ENCODE assay signal across 15 cellular contexts in the genomic region with DNA sequence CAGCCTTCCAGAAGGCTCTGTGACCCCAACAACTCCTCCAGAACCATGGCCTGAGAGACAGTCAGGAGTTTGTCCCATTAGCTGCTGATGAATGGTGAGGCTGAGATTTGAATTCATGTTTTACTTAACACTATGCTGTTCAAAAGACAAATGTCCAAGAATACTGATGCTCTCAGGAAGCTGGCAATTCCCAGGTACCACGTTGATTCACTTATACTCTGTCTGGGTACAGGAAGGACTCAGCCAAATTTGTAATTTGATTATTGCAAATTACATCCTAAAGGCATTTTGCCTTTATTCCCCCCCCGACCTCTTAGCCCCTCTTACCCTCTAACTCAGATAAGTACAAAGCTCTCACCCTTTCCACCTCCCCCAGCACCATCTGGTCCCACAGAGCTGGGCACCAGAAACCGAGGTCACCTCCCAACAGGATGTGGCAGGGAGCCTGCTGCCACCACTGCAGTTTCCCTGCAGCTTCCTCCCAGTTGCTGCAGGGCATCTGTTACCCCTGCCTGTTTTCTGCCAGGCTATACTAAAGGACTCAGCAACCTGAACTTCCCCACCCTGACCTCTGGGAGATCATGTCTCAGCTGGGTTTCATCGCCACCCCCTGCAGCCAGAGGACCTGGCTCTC. TPM values are rescaled to one million over a fixed set of nuclear protein-coding genes. Genes with fewer than 3 reads are reported as not detected.
DNase-seq lines count a peak whose midpoint lies in the region; ATAC-seq, FAIRE-seq and TF ChIP-seq lines count a peak whose summit lies in the region.
"Had no signal": no experiment of that assay in that cellular context is flagged by ENCODE, and none has a peak within 500 bp of the region (broad histone marks: within the 10 kb centered on the region; RNA-seq: fewer than 3 reads in every experiment).

No MANE protein-coding gene starts in this region.

- TF ChIP-seq RAD21 in HepG2 (CRISPR knock-in tag; IDR thresholded peaks at IDR 0.05), result no peak

- FAIRE-seq in HepG2 (lab: Jason Lieb, UNC), result no peak

- no peaks in the 10 kb centered on the region for H3K9me3 Mint-ChIP-seq in activated CD4-positive, alpha-beta T cell treated with anti-CD3 and anti-CD28 coated beads for 36 hours (ENCODE audit: low read depth)

- H3K36me3 ChIP-seq in KMS-11 (ENCODE audit: insufficient read depth) (no peaks in the 10 kb centered on the region), HepG2 (replicated peaks in 1 of 2; ENCODE audit: control insufficient read depth in 1 of 2, insufficient read depth in 2 of 2, low read length in 2 of 2) (no peaks in the 10 kb centered on the region)

- H3K4me3 ChIP-seq in KMS-11 (IDR thresholded peaks at IDR 0.05; ENCODE audit: insufficient read depth, low read depth, low read length), result no peak overlapping the region
- H3K4me3 ChIP-seq in HepG2 (replicated peaks in 1 of 3; ENCODE audit: insufficient read depth in 1 of 3, low read depth in 2 of 3, low read length in 3 of 3), result no peak overlapping the region
- H3K4me3 ChIP-seq: coronary artery, esophagus muscularis mucosa, heart left ventricle, psoas muscle had no signal

- CTCF ChIA-PET in activated CD4-positive, alpha-beta T cell treated with anti-CD3 and anti-CD28 coated beads for 36 hours (lab: Charles Lee), result interaction anchor here (1.0 kb wide), 1 partner anchor 13 kb away, joined by 3 read pairs; no protein-coding TSS in a partner anchor
- CTCF ChIA-PET in HepG2 (lab: Yijun Ruan, JAX; ENCODE audit: low intra/inter-chr PET ratio, low total read pairs), result no interaction called here

- H3K9ac ChIP-seq in KMS-11 (no peak overlapping the region), HepG2 (ENCODE audit: insufficient read depth, low read depth, low read length) (no peak overlapping the region)

- TF ChIP-seq POLR2A in HepG2 (IDR thresholded peaks at IDR 0.05; ENCODE audit: insufficient read depth in 1 of 2, low read depth in 2 of 2, low read length in 2 of 2), result no peak

- no TSS peak for BruUV-seq in HepG2 (replicated peaks; lab: Mats Ljungman, UMichigan)

- H3K27ac ChIP-seq in KMS-11 (no peak overlapping the region; the same call in 1 of the 2 replicates), HepG2 (ENCODE audit: extremely low read length, insufficient read depth, low read length) (no peak overlapping the region)
- H3K27ac ChIP-seq: coronary artery, esophagus muscularis mucosa, heart left ventricle, psoas muscle had no signal

- H3K79me2 ChIP-seq in KMS-11 (ENCODE audit: insufficient read depth, low read depth), result no peaks in the 10 kb centered on the region
- no peaks in the 10 kb centered on the region for H3K79me2 ChIP-seq in HepG2 (ENCODE audit: insufficient read depth, low read length)

- H3K36me3 Mint-ChIP-seq in activated CD4-positive, alpha-beta T cell treated with anti-CD3 and anti-CD28 coated beads for 36 hours (ENCODE audit: low read depth), result peaks cover 1% of the 10 kb centered on the region

- no peak overlapping the region for H3K27ac Mint-ChIP-seq in activated CD4-positive, alpha-beta T cell treated with anti-CD3 and anti-CD28 coated beads for 36 hours
- H3K27ac Mint-ChIP-seq: type B pancreatic cell had no signal

- H3K4me1 Mint-ChIP-seq in activated CD4-positive, alpha-beta T cell treated with anti-CD3 and anti-CD28 coated beads for 36 hours, result peaks cover 16% of the 10 kb centered on the region

- ATAC-seq in activated CD4-positive, alpha-beta T cell treated with anti-CD3 and anti-CD28 coated beads for 36 hours, result peak; percentile 19
- peak; percentile 52 for ATAC-seq in SK-N-SH treated with all-trans-retinoic acid at 6 μM for 48 hours
- ATAC-seq in HepG2, result peak; percentile 37; the same call in 2 of the 3 replicates
- ATAC-seq in GM18870 (IDR thresholded peaks at IDR 0.05; ENCODE audit: unreplicated experiment), result no peak
- ATAC-seq: heart left ventricle had no signal

- intact Hi-C loops in activated CD4-positive, alpha-beta T cell treated with anti-CD3 and anti-CD28 coated beads for 36 hours (cut with DNase I, micrococcal nuclease), result no loop called here
- intact Hi-C loops in HepG2 (cut with micrococcal nuclease; ENCODE audit: unreplicated experiment), result no loop called here

- 10% methylated on average over 4 of the region's 4 CpGs for WGBS in HepG2 (ENCODE audit: low lambda C conversion rate)

- peak; percentile 15 for DNase-seq in activated CD4-positive, alpha-beta T cell treated with anti-CD3 and anti-CD28 coated beads for 36 hours
- DNase-seq in activated CD4-positive, alpha-beta T cell treated with anti-CD3 and anti-CD28 coated beads for 4 hours, result no peak
- DNase-seq in HepG2 (ENCODE audit: low spot score) (no peak), mucosa of gallbladder (ENCODE audit: low spot score) (no peak), islet precursor cell (no peak)
- DNase-seq: ACHN, amniotic stem cell, heart left ventricle, psoas muscle had no signal

- H4K20me1 ChIP-seq in KMS-11 (ENCODE audit: insufficient read depth) (no peaks in the 10 kb centered on the region), HepG2 (ENCODE audit: insufficient read depth, low read length) (no peaks in the 10 kb centered on the region)

- TF ChIP-seq EP300 in HepG2 (IDR thresholded peaks at IDR 0.05; ENCODE audit: low read depth in 2 of 2, low read length in 2 of 2), result no peak
- no peak for TF ChIP-seq EP300 in HepG2 (CRISPR knock-in tag; IDR thresholded peaks at IDR 0.05; ENCODE audit: borderline replicate concordance)

- H2AFZ ChIP-seq in KMS-11 (ENCODE audit: low read depth) (no peak overlapping the region), HepG2 (ENCODE audit: low read length) (no peak overlapping the region)

- H3K9me3 ChIP-seq in HepG2 (ENCODE audit: low read length), result no peaks in the 10 kb centered on the region
- H3K9me3 ChIP-seq: esophagus muscularis mucosa, psoas muscle had no signal

- in situ Hi-C loops in HepG2 (cut with HindIII; ENCODE audit: extremely low pct_ligation_motif_present, low pct_unique_long_range_greater_than_20kb), result no loop called here

- POLR2A ChIA-PET in activated CD4-positive, alpha-beta T cell treated with anti-CD3 and anti-CD28 coated beads for 36 hours (lab: Charles Lee), result interaction anchor here (0.6 kb wide), 1 partner anchor 63 kb away, joined by 3 read pairs; no protein-coding TSS in a partner anchor
- POLR2A ChIA-PET in HepG2 (lab: Yijun Ruan, JAX), result no interaction called here

- H3K4me3 Mint-ChIP-seq in activated CD4-positive, alpha-beta T cell treated with anti-CD3 and anti-CD28 coated beads for 36 hours, result no peak overlapping the region
- H3K4me3 Mint-ChIP-seq: type B pancreatic cell had no signal

- H3K4me1 ChIP-seq in KMS-11 (ENCODE audit: low read depth, poor library complexity, severe bottlenecking) (peaks cover 13% of the 10 kb centered on the region), HepG2 (ENCODE audit: insufficient read depth, low read length) (peaks cover 7% of the 10 kb centered on the region)
- H3K4me1 ChIP-seq: esophagus muscularis mucosa, psoas muscle had no signal

- H3K27me3 Mint-ChIP-seq in activated CD4-positive, alpha-beta T cell treated with anti-CD3 and anti-CD28 coated beads for 36 hours, result no peaks in the 10 kb centered on the region
- H3K27me3 Mint-ChIP-seq: type B pancreatic cell had no signal

- H3K4me2 ChIP-seq in KMS-11, result peak overlapping the region; percentile 21; the same call in 1 of the 2 replicates
- H3K4me2 ChIP-seq in HepG2 (ENCODE audit: low read depth, low read length), result no peak overlapping the region

- no peaks in the 10 kb centered on the region for H3K27me3 ChIP-seq in KMS-11 (ENCODE audit: insufficient read depth, low read depth)
- H3K27me3 ChIP-seq in HepG2 (ENCODE audit: control insufficient read depth in 1 of 2, insufficient read depth in 2 of 2, low read length in 2 of 2), result no peaks in the 10 kb centered on the region
- H3K27me3 ChIP-seq: esophagus muscularis mucosa, heart left ventricle had no signal

- TF ChIP-seq CTCF in KMS-11 (conservative IDR thresholded peaks at IDR 0.05; ENCODE audit: low read depth, low read length) (no peak), HepG2 (CRISPR knock-in tag; IDR thresholded peaks at IDR 0.05) (no peak)

RNA-seq across cellular contexts. Expression of gene EAF1, which starts 33.6 kb away (rescaled TPM):
- total RNA-seq in activated CD4-positive, alpha-beta T cell treated with anti-CD3 and anti-CD28 coated beads for 36 hours, result 10 to 100 TPM; 21.2 to 25.6 TPM
- total RNA-seq in HepG2 (2016; rRNA removed; fragmentation: Illumina TruSeq; extraction: Trizol), result 30.0 and 38.5 TPM in 2 replicates
- 2.7 and 2.8 TPM in 2 replicates for total RNA-seq in HepG2 (2016; cell fraction: cytosol; rRNA removed; fragmentation: Illumina TruSeq; extraction: Trizol; ENCODE audit: low read depth)
- total RNA-seq in HepG2 (2016; cell fraction: insoluble cytoplasmic fraction; rRNA removed; fragmentation: Illumina TruSeq; extraction: Trizol), result 30.9 and 39.2 TPM in 2 replicates
- 13.8 and 15.2 TPM in 2 replicates for total RNA-seq in HepG2 (2016; cell fraction: membrane; rRNA removed; fragmentation: Illumina TruSeq; extraction: Trizol)
- 15.8 and 18.3 TPM in 2 replicates for total RNA-seq in HepG2 (2016; cell fraction: nucleus; rRNA removed; fragmentation: Illumina TruSeq; extraction: Trizol)
- polyA plus RNA-seq in HepG2 (2011; rRNA removed), result 8.1 and 8.4 TPM in 2 replicates
- 7.9 and 8.6 TPM in 2 replicates for polyA plus RNA-seq in HepG2 (2011; cell fraction: cytosol; rRNA removed)
- 8.3 and 10.1 TPM in 2 replicates for polyA plus RNA-seq in HepG2 (2011; cell fraction: nucleus; rRNA removed)
- 13.2 and 13.9 TPM in 2 replicates for polyA plus RNA-seq in HepG2 (2012)
- polyA plus RNA-seq in HepG2 (2016; cell fraction: cytosol; fragmentation: Illumina TruSeq; extraction: Trizol; ENCODE audit: low read depth), result 0.75 and 0.85 TPM in 2 replicates
- polyA plus RNA-seq in HepG2 (2016; cell fraction: insoluble cytoplasmic fraction; fragmentation: Illumina TruSeq; extraction: Trizol; ENCODE audit: low read depth), result 26.3 and 27.8 TPM in 2 replicates
- polyA plus RNA-seq in HepG2 (2016; cell fraction: membrane; fragmentation: Illumina TruSeq; extraction: Trizol; ENCODE audit: low read depth), result 3.4 and 3.8 TPM in 2 replicates
- 20.2 and 20.4 TPM in 2 replicates for polyA plus RNA-seq in HepG2 (2016; cell fraction: nucleus; fragmentation: Illumina TruSeq; extraction: Trizol; ENCODE audit: insufficient read depth, low read depth)
- polyA minus RNA-seq in HepG2 (2011; rRNA and poly(A)+ RNA removed; ENCODE audit: low replicate concordance), result 14.7 and 20.2 TPM in 2 replicates
- polyA minus RNA-seq in HepG2 (2011; cell fraction: cytosol; rRNA and poly(A)+ RNA removed), result 14.6 and 16.9 TPM in 2 replicates
- polyA minus RNA-seq in HepG2 (2011; cell fraction: nucleus; rRNA and poly(A)+ RNA removed), result 7.5 and 13.4 TPM in 2 replicates
- 21.8 TPM for total RNA-seq in mucosa of gallbladder

RNA-seq across cellular contexts. Expression of gene METTL6, which starts 33.7 kb away (rescaled TPM):
- 10 to 100 TPM; 13.0 to 19.5 TPM for total RNA-seq in activated CD4-positive, alpha-beta T cell treated with anti-CD3 and anti-CD28 coated beads for 36 hours
- total RNA-seq in HepG2 (2016; rRNA removed; fragmentation: Illumina TruSeq; extraction: Trizol), result 29.4 and 35.9 TPM in 2 replicates
- 22.7 and 26.8 TPM in 2 replicates for total RNA-seq in HepG2 (2016; cell fraction: cytosol; rRNA removed; fragmentation: Illumina TruSeq; extraction: Trizol; ENCODE audit: low read depth)
- total RNA-seq in HepG2 (2016; cell fraction: insoluble cytoplasmic fraction; rRNA removed; fragmentation: Illumina TruSeq; extraction: Trizol), result 27.2 and 36.6 TPM in 2 replicates
- 24.1 and 24.6 TPM in 2 replicates for total RNA-seq in HepG2 (2016; cell fraction: membrane; rRNA removed; fragmentation: Illumina TruSeq; extraction: Trizol)
- 19.4 and 19.9 TPM in 2 replicates for total RNA-seq in HepG2 (2016; cell fraction: nucleus; rRNA removed; fragmentation: Illumina TruSeq; extraction: Trizol)
- 17.2 and 17.3 TPM in 2 replicates for polyA plus RNA-seq in HepG2 (2011; rRNA removed)
- polyA plus RNA-seq in HepG2 (2011; cell fraction: cytosol; rRNA removed), result 14.0 and 16.7 TPM in 2 replicates
- polyA plus RNA-seq in HepG2 (2011; cell fraction: nucleus; rRNA removed), result 8.0 and 10.6 TPM in 2 replicates
- polyA plus RNA-seq in HepG2 (2012), result 14.2 and 16.9 TPM in 2 replicates
- polyA plus RNA-seq in HepG2 (2016; cell fraction: cytosol; fragmentation: Illumina TruSeq; extraction: Trizol; ENCODE audit: low read depth), result 8.7 and 10.2 TPM in 2 replicates
- 27.6 and 30.8 TPM in 2 replicates for polyA plus RNA-seq in HepG2 (2016; cell fraction: insoluble cytoplasmic fraction; fragmentation: Illumina TruSeq; extraction: Trizol; ENCODE audit: low read depth)
- 10.9 and 14.1 TPM in 2 replicates for polyA plus RNA-seq in HepG2 (2016; cell fraction: membrane; fragmentation: Illumina TruSeq; extraction: Trizol; ENCODE audit: low read depth)
- 18.8 and 19.1 TPM in 2 replicates for polyA plus RNA-seq in HepG2 (2016; cell fraction: nucleus; fragmentation: Illumina TruSeq; extraction: Trizol; ENCODE audit: insufficient read depth, low read depth)
- 17.3 and 21.1 TPM in 2 replicates for polyA minus RNA-seq in HepG2 (2011; rRNA and poly(A)+ RNA removed; ENCODE audit: low replicate concordance)
- polyA minus RNA-seq in HepG2 (2011; cell fraction: cytosol; rRNA and poly(A)+ RNA removed), result 7.7 and 9.8 TPM in 2 replicates
- 20.2 and 23.5 TPM in 2 replicates for polyA minus RNA-seq in HepG2 (2011; cell fraction: nucleus; rRNA and poly(A)+ RNA removed)
- total RNA-seq in mucosa of gallbladder, result 13.1 TPM
